ENCODE assay signal across 8 cellular contexts in the genomic region with DNA sequence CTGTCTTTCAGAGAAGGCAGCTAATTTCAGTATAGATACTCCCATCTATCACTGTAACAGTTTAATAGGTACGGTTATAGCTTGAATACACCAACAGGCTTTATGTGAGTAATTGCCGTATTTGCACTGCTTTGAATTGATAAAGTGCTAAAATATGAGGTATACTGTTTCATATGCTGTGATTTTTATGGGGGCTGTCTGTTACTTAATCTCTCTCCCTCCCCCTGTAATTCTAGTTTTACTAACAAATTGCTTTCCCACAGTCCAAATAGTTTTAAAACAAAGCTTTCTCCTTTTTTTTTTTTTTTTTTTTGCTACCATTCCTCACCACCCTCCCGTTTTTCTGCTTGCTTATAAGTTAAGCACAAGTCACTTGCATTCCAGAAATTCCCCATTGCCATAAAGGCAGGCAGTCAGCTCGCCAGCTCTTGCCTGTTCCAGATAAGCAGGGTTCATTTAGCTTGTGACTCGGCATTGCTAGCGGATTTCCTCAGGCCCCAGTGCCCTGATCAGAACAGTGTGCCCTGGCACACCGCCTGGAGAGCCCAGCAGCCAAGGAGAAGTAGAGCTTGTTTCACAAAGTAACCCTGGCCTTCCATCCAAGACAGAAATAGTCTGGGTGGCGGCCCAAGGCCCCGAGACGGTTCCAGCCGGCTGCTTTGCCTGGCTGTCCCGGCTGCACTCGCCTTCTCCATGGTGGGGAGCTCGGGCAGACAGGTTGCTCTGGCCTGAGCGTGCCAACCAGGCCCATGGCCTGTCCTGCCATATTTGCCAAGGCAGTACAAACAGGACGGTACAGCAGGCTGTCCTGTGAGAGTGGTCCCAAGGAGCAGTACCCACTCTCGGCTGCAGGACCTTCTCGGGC. TPM values are rescaled to one million over a fixed set of nuclear protein-coding genes. Genes with fewer than 3 reads are reported as not detected.
A peak's percentile ranks its signal among the peaks of the same experiment; 100 is the strongest.
DNase-seq lines count a peak whose midpoint lies in the region; ATAC-seq and TF ChIP-seq lines count a peak whose summit lies in the region.

No MANE protein-coding gene starts in this region.

- H3K27ac ChIP-seq in C4-2B (peak overlapping the region; percentile 87), SJCRH30 (no peak overlapping the region), esophagus squamous epithelium (peak overlapping the region; percentile 72 to 92 (median 84))

- TF ChIP-seq CTCF in C4-2B (conservative IDR thresholded peaks at IDR 0.05) (no peak), esophagus squamous epithelium (IDR thresholded peaks at IDR 0.05) (no peak), mucosa of descending colon (IDR thresholded peaks at IDR 0.05) (no peak)

- no peaks in the 10 kb centered on the region for H3K27me3 Mint-ChIP-seq in stimulated activated naive CD8-positive, alpha-beta T cell treated with anti-CD3 and anti-CD28 coated beads, Interleukin-15, amount 100 ng/mL, for 72 hours

- H3K36me3 ChIP-seq in SJCRH30 (no peaks in the 10 kb centered on the region), esophagus squamous epithelium (no peaks in the 10 kb centered on the region), mucosa of descending colon (ENCODE audit: low read depth) (no peaks in the 10 kb centered on the region)

- H3K9me3 ChIP-seq in SJCRH30 (replicated peaks) (no peaks in the 10 kb centered on the region), esophagus squamous epithelium (no peaks in the 10 kb centered on the region), mucosa of descending colon (no peaks in the 10 kb centered on the region)

- WGBS in esophagus squamous epithelium, 2 donors, result 16 to 29% methylated on average over 6 to 12 of the region's 18 CpGs

- TF ChIP-seq POLR2A in esophagus squamous epithelium (IDR thresholded peaks at IDR 0.05), result no peak

- peaks cover 42% of the 10 kb centered on the region for H3K4me1 Mint-ChIP-seq in stimulated activated naive CD8-positive, alpha-beta T cell treated with anti-CD3 and anti-CD28 coated beads, Interleukin-15, amount 100 ng/mL, for 72 hours

- H3K4me3 ChIP-seq in SJCRH30 (no peak overlapping the region), esophagus squamous epithelium (peak overlapping the region in 1 of 4 donors; percentile 32), mucosa of descending colon (no peak overlapping the region)

- peak overlapping the region in 1 of 2 donors; percentile 72 for H3K27ac Mint-ChIP-seq in stimulated activated naive CD8-positive, alpha-beta T cell treated with anti-CD3 and anti-CD28 coated beads, Interleukin-15, amount 100 ng/mL, for 72 hours

- intact Hi-C loops in esophagus squamous epithelium (cut with DNase I) (no loop called here), mucosa of descending colon (cut with DNase I, micrococcal nuclease) (no loop called here)

- no peaks in the 10 kb centered on the region for H3K27me3 ChIP-seq in SJCRH30
- no peaks in the 10 kb centered on the region for H3K27me3 ChIP-seq in esophagus squamous epithelium

- no peaks in the 10 kb centered on the region for H3K9me3 Mint-ChIP-seq in stimulated activated naive CD8-positive, alpha-beta T cell treated with anti-CD3 and anti-CD28 coated beads, Interleukin-15, amount 100 ng/mL, for 72 hours

- ATAC-seq in mucosa of descending colon, result peak; percentile 59
- ATAC-seq in GM18502 (IDR thresholded peaks at IDR 0.05; ENCODE audit: poor library complexity, unreplicated experiment), result no peak
- no peak for ATAC-seq in HG03442 (IDR thresholded peaks at IDR 0.05; ENCODE audit: unreplicated experiment)
- no peak for ATAC-seq in stimulated activated naive CD8-positive, alpha-beta T cell treated with anti-CD3 and anti-CD28 coated beads, Interleukin-15, amount 100 ng/mL, for 72 hours

- H3K4me1 ChIP-seq in SJCRH30 (peaks cover 3% of the 10 kb centered on the region; the same call in 1 of the 2 replicates), esophagus squamous epithelium (peaks cover 39 to 92% (median 50%) of the 10 kb centered on the region in 3 donors), mucosa of descending colon (ENCODE audit: low read depth) (peaks cover 29% of the 10 kb centered on the region)

- H3K4me3 Mint-ChIP-seq in stimulated activated naive CD8-positive, alpha-beta T cell treated with anti-CD3 and anti-CD28 coated beads, Interleukin-15, amount 100 ng/mL, for 72 hours, result no peak overlapping the region

- DNase-seq in SJCRH30 (peak; percentile 17 to 43), esophagus squamous epithelium (lab: John Stamatoyannopoulos, UW) (no peak), mucosa of descending colon (peak; percentile 63 to 85 (median 74)), NCI-H345 (lab: John Stamatoyannopoulos, UW) (no peak)
- DNase-seq in stimulated activated naive CD8-positive, alpha-beta T cell treated with anti-CD3 and anti-CD28 coated beads, Interleukin-15, amount 100 ng/mL, for 72 hours, result no peak

RNA-seq across cellular contexts. Expression of gene NPAS1, which starts 43.5 kb away (rescaled TPM):
- not detected in 2 replicates for total RNA-seq in SJCRH30 (2014; rRNA removed; shearing (Covaris generic))
- 1 to 10 TPM in 2 of 4 donors, under 1 TPM in 1, not detected in 1; 0.18 to 4.3 (median 1.1) TPM for total RNA-seq in esophagus squamous epithelium
- 1 to 10 TPM in 1 of 3 donors, under 1 TPM in 1, not detected in 1; 0.31 to 1.1 TPM for total RNA-seq in mucosa of descending colon

Comparison
In these comparisons a context has a peak if more than half of its experiments do, and no peak if none do; other contexts are left out.
1. DNase-seq: peak in SJCRH30 (2 of 2) and mucosa of descending colon (3 of 3); none in esophagus squamous epithelium (single experiment), stimulated activated naive CD8-positive, alpha-beta T cell treated with anti-CD3 and anti-CD28 coated beads, Interleukin-15, amount 100 ng/mL, for 72 hours (0 of 2) and NCI-H345 (single experiment).